In the genomic region with DNA sequence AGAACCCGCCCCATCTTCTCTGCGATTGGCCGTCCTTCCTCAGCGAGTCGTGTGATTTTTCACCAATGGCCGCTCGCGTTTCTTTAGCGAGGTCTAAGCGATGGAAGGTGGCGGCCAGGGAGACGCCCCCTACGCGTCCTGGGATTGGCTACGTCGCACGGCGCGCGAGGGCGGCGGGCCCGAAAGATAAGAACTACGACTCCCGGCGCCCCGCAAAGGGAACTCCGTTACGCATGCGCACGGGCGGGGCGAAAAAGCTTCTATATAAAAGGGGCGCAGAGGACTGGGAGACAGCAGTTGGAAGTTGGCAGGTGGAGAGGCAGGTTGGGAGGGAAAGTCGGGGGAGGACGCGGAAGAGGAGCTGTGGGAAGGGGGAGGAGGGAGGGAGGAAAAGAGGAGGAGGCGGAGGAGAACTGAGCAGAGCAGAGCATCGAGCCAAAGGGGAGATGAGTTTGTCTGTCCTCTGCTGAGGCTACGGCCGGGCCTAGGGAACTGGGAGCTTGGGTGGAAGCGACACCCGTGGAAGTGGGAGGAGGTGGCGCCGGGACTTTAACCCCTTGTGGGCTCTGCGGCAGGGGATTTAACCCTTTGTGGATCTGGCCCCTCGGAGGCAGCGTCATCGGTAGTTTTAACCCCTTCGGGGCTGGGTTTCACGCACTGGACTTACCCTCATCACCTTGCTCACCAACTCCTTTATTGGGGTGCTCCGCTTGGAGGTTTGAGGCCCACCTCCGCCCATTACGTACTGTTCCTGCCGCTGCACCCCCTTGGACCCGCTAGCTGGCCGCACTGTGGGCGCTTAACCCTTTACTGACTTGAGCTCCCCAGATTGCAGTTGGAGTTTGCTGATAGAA, we compare ENCODE assay signal across 1 cellular context.
TF ChIP-seq lines count a peak whose summit lies in the region.

A gene with protein sequence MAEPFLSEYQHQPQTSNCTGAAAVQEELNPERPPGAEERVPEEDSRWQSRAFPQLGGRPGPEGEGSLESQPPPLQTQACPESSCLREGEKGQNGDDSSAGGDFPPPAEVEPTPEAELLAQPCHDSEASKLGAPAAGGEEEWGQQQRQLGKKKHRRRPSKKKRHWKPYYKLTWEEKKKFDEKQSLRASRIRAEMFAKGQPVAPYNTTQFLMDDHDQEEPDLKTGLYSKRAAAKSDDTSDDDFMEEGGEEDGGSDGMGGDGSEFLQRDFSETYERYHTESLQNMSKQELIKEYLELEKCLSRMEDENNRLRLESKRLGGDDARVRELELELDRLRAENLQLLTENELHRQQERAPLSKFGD (plus strand): TSS at position 293 of the 854 bp plus-strand sequence. CDS start 716 bp downstream, outside the sequence.

TF ChIP-seq in HepG2, 621 proteins besides CTCF, POLR2A, EP300 and RAD21 (continued from another document and continues in another):
- TF ChIP-seq, protein P1, sequence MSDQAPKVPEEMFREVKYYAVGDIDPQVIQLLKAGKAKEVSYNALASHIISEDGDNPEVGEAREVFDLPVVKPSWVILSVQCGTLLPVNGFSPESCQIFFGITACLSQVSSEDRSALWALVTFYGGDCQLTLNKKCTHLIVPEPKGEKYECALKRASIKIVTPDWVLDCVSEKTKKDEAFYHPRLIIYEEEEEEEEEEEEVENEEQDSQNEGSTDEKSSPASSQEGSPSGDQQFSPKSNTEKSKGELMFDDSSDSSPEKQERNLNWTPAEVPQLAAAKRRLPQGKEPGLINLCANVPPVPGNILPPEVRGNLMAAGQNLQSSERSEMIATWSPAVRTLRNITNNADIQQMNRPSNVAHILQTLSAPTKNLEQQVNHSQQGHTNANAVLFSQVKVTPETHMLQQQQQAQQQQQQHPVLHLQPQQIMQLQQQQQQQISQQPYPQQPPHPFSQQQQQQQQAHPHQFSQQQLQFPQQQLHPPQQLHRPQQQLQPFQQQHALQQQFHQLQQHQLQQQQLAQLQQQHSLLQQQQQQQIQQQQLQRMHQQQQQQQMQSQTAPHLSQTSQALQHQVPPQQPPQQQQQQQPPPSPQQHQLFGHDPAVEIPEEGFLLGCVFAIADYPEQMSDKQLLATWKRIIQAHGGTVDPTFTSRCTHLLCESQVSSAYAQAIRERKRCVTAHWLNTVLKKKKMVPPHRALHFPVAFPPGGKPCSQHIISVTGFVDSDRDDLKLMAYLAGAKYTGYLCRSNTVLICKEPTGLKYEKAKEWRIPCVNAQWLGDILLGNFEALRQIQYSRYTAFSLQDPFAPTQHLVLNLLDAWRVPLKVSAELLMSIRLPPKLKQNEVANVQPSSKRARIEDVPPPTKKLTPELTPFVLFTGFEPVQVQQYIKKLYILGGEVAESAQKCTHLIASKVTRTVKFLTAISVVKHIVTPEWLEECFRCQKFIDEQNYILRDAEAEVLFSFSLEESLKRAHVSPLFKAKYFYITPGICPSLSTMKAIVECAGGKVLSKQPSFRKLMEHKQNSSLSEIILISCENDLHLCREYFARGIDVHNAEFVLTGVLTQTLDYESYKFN (CRISPR knock-in tag; conservative IDR thresholded peaks at IDR 0.05) = peak; percentile 67
- TF ChIP-seq PAWR (CRISPR knock-in tag; IDR thresholded peaks at IDR 0.05; ENCODE audit: borderline replicate concordance) (no peak), ZNF367 (CRISPR knock-in tag; IDR thresholded peaks at IDR 0.05; ENCODE audit: borderline replicate concordance) (peak; percentile 74; the same call in 1 of the 2 replicates), HES4 (CRISPR knock-in tag; IDR thresholded peaks at IDR 0.05; ENCODE audit: borderline replicate concordance) (peak; percentile 80; the same call in 1 of the 2 replicates), ZNF878 (CRISPR knock-in tag; IDR thresholded peaks at IDR 0.05) (peak; percentile 72), TARDBP (CRISPR knock-in tag; IDR thresholded peaks at IDR 0.05) (peak; percentile 55; the same call in 1 of the 2 replicates), NFKBIZ (CRISPR knock-in tag; IDR thresholded peaks at IDR 0.05) (peak; percentile 85), HNRNPK (IDR thresholded peaks at IDR 0.05; ENCODE audit: low read depth, low read length, poor library complexity, severe bottlenecking) (peak; percentile 98), ZSCAN30 (CRISPR knock-in tag; IDR thresholded peaks at IDR 0.05) (0 out of 2 replicates have a peak, but pooled peaks have one; percentile 46), ZNF17 (CRISPR knock-in tag; IDR thresholded peaks at IDR 0.05) (no peak), SKI (IDR thresholded peaks at IDR 0.05; ENCODE audit: partially characterized antibody) (peak; percentile 65), NPAS2 (CRISPR knock-in tag; IDR thresholded peaks at IDR 0.05; ENCODE audit: borderline replicate concordance) (no peak), IKZF1 (IDR thresholded peaks at IDR 0.05) (no peak), ZSCAN29 (CRISPR knock-in tag; conservative IDR thresholded peaks at IDR 0.05) (peak; percentile 77; the same call in 1 of the 2 replicates), FOXO1 (CRISPR knock-in tag; IDR thresholded peaks at IDR 0.05) (peak; percentile 44), MBD4 (IDR thresholded peaks at IDR 0.05; ENCODE audit: borderline replicate concordance, low read length) (no peak; the same call in 1 of the 2 replicates), ZNF83 (CRISPR knock-in tag; IDR thresholded peaks at IDR 0.05; ENCODE audit: borderline replicate concordance) (0 out of 2 replicates have a peak, but pooled peaks have one; percentile 85), ZNF317 (CRISPR knock-in tag; IDR thresholded peaks at IDR 0.05) (0 out of 2 replicates have a peak, but pooled peaks have one; percentile 33), CC2D1A (CRISPR knock-in tag; IDR thresholded peaks at IDR 0.05) (no peak), ZNF629 (CRISPR knock-in tag; conservative IDR thresholded peaks at IDR 0.05) (peak; percentile 18; the same call in 1 of the 2 replicates), RCOR2 (CRISPR knock-in tag; IDR thresholded peaks at IDR 0.05) (no peak)
- TF ChIP-seq, protein P2, sequence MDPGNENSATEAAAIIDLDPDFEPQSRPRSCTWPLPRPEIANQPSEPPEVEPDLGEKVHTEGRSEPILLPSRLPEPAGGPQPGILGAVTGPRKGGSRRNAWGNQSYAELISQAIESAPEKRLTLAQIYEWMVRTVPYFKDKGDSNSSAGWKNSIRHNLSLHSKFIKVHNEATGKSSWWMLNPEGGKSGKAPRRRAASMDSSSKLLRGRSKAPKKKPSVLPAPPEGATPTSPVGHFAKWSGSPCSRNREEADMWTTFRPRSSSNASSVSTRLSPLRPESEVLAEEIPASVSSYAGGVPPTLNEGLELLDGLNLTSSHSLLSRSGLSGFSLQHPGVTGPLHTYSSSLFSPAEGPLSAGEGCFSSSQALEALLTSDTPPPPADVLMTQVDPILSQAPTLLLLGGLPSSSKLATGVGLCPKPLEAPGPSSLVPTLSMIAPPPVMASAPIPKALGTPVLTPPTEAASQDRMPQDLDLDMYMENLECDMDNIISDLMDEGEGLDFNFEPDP (CRISPR knock-in tag; conservative IDR thresholded peaks at IDR 0.05) = no peak
- TF ChIP-seq, protein P3, sequence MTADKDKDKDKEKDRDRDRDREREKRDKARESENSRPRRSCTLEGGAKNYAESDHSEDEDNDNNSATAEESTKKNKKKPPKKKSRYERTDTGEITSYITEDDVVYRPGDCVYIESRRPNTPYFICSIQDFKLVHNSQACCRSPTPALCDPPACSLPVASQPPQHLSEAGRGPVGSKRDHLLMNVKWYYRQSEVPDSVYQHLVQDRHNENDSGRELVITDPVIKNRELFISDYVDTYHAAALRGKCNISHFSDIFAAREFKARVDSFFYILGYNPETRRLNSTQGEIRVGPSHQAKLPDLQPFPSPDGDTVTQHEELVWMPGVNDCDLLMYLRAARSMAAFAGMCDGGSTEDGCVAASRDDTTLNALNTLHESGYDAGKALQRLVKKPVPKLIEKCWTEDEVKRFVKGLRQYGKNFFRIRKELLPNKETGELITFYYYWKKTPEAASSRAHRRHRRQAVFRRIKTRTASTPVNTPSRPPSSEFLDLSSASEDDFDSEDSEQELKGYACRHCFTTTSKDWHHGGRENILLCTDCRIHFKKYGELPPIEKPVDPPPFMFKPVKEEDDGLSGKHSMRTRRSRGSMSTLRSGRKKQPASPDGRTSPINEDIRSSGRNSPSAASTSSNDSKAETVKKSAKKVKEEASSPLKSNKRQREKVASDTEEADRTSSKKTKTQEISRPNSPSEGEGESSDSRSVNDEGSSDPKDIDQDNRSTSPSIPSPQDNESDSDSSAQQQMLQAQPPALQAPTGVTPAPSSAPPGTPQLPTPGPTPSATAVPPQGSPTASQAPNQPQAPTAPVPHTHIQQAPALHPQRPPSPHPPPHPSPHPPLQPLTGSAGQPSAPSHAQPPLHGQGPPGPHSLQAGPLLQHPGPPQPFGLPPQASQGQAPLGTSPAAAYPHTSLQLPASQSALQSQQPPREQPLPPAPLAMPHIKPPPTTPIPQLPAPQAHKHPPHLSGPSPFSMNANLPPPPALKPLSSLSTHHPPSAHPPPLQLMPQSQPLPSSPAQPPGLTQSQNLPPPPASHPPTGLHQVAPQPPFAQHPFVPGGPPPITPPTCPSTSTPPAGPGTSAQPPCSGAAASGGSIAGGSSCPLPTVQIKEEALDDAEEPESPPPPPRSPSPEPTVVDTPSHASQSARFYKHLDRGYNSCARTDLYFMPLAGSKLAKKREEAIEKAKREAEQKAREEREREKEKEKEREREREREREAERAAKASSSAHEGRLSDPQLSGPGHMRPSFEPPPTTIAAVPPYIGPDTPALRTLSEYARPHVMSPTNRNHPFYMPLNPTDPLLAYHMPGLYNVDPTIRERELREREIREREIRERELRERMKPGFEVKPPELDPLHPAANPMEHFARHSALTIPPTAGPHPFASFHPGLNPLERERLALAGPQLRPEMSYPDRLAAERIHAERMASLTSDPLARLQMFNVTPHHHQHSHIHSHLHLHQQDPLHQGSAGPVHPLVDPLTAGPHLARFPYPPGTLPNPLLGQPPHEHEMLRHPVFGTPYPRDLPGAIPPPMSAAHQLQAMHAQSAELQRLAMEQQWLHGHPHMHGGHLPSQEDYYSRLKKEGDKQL (CRISPR knock-in tag; IDR thresholded peaks at IDR 0.05; ENCODE audit: low read depth) = peak; percentile 68; the same call in 1 of the 2 replicates
- TF ChIP-seq, protein P4, sequence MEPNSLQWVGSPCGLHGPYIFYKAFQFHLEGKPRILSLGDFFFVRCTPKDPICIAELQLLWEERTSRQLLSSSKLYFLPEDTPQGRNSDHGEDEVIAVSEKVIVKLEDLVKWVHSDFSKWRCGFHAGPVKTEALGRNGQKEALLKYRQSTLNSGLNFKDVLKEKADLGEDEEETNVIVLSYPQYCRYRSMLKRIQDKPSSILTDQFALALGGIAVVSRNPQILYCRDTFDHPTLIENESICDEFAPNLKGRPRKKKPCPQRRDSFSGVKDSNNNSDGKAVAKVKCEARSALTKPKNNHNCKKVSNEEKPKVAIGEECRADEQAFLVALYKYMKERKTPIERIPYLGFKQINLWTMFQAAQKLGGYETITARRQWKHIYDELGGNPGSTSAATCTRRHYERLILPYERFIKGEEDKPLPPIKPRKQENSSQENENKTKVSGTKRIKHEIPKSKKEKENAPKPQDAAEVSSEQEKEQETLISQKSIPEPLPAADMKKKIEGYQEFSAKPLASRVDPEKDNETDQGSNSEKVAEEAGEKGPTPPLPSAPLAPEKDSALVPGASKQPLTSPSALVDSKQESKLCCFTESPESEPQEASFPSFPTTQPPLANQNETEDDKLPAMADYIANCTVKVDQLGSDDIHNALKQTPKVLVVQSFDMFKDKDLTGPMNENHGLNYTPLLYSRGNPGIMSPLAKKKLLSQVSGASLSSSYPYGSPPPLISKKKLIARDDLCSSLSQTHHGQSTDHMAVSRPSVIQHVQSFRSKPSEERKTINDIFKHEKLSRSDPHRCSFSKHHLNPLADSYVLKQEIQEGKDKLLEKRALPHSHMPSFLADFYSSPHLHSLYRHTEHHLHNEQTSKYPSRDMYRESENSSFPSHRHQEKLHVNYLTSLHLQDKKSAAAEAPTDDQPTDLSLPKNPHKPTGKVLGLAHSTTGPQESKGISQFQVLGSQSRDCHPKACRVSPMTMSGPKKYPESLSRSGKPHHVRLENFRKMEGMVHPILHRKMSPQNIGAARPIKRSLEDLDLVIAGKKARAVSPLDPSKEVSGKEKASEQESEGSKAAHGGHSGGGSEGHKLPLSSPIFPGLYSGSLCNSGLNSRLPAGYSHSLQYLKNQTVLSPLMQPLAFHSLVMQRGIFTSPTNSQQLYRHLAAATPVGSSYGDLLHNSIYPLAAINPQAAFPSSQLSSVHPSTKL (CRISPR knock-in tag; IDR thresholded peaks at IDR 0.05) = peak; percentile 78
- TF ChIP-seq, protein P5, sequence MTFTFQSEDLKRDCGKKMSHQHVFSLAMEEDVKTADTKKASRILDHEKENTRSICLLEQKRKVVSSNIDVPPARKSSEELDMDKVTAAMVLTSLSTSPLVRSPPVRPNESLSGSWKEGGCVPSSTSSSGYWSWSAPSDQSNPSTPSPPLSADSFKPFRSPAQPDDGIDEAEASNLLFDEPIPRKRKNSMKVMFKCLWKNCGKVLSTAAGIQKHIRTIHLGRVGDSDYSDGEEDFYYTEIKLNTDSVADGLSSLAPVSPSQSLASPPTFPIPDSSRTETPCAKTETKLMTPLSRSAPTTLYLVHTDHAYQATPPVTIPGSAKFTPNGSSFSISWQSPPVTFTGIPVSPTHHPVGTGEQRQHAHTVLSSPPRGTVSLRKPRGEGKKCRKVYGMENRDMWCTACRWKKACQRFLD (CRISPR knock-in tag; IDR thresholded peaks at IDR 0.05; ENCODE audit: borderline replicate concordance) = peak; percentile 67
- TF ChIP-seq, protein P6, sequence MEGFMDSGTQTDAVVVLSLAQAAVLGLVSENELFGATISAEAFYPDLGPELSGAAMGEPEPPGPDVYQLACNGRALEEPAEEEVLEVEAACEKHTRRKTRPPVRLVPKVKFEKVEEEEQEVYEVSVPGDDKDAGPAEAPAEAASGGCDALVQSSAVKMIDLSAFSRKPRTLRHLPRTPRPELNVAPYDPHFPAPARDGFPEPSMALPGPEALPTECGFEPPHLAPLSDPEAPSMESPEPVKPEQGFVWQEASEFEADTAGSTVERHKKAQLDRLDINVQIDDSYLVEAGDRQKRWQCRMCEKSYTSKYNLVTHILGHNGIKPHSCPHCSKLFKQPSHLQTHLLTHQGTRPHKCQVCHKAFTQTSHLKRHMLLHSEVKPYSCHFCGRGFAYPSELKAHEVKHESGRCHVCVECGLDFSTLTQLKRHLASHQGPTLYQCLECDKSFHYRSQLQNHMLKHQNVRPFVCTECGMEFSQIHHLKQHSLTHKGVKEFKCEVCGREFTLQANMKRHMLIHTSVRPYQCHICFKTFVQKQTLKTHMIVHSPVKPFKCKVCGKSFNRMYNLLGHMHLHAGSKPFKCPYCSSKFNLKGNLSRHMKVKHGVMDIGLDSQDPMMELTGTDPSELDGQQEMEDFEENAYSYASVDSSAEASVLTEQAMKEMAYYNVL (CRISPR knock-in tag; IDR thresholded peaks at IDR 0.05; ENCODE audit: borderline replicate concordance) = peak; percentile 97
- TF ChIP-seq, protein P7, sequence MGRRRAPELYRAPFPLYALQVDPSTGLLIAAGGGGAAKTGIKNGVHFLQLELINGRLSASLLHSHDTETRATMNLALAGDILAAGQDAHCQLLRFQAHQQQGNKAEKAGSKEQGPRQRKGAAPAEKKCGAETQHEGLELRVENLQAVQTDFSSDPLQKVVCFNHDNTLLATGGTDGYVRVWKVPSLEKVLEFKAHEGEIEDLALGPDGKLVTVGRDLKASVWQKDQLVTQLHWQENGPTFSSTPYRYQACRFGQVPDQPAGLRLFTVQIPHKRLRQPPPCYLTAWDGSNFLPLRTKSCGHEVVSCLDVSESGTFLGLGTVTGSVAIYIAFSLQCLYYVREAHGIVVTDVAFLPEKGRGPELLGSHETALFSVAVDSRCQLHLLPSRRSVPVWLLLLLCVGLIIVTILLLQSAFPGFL (CRISPR knock-in tag; IDR thresholded peaks at IDR 0.05) = no peak
- TF ChIP-seq, protein P8, sequence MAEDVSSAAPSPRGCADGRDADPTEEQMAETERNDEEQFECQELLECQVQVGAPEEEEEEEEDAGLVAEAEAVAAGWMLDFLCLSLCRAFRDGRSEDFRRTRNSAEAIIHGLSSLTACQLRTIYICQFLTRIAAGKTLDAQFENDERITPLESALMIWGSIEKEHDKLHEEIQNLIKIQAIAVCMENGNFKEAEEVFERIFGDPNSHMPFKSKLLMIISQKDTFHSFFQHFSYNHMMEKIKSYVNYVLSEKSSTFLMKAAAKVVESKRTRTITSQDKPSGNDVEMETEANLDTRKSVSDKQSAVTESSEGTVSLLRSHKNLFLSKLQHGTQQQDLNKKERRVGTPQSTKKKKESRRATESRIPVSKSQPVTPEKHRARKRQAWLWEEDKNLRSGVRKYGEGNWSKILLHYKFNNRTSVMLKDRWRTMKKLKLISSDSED (CRISPR knock-in tag; IDR thresholded peaks at IDR 0.05) = 0 out of 2 replicates have a peak, but pooled peaks have one; percentile 41
